Comparison of ENCODE assay signal across 8 cellular contexts in genomic region chr12:133037207-133038005, GRCh38. TPM values are rescaled to one million over a fixed set of nuclear protein-coding genes. Genes with fewer than 3 reads are reported as not detected.
DNase-seq lines count a peak whose midpoint lies in the region; ATAC-seq and TF ChIP-seq lines count a peak whose summit lies in the region.

ZNF84 (plus strand) TSS chr12:133037509; CDS start chr12:133041468, 3,959 bp downstream.

- H3K79me2 ChIP-seq in ACC112 (ENCODE audit: control insufficient read depth, insufficient read depth, low read length, unreplicated experiment) (peaks cover 46% of the 10 kb centered on the region), mammary epithelial cell (ENCODE audit: insufficient read depth, low read length) (peaks cover 38% of the 10 kb centered on the region)

- BruUV-seq in mammary epithelial cell (replicated peaks; lab: Mats Ljungman, UMichigan): no TSS peak

- no peaks in the 10 kb centered on the region for H4K20me1 ChIP-seq in mammary epithelial cell (ENCODE audit: insufficient read depth, low read length)

- H3K36me3 ChIP-seq in ACC112 (ENCODE audit: insufficient read depth, low read length) (peaks cover 38% of the 10 kb centered on the region), WERI-Rb-1 (peaks cover 42% of the 10 kb centered on the region), mammary epithelial cell (ENCODE audit: insufficient read depth, low read length) (peaks cover 14% of the 10 kb centered on the region), skeletal muscle tissue (ENCODE audit: control insufficient read depth in 3 of 3, insufficient read depth in 3 of 3, low read length in 3 of 3) (peaks cover 15 to 22% (median 15%) of the 10 kb centered on the region in 3 donors)

- H3K4me2 ChIP-seq in mammary epithelial cell (ENCODE audit: insufficient read depth, low read depth, low read length): peak within 1 kb of the TSS; percentile 85

- ATAC-seq in GM18873 (IDR thresholded peaks at IDR 0.05; ENCODE audit: low FRiP score, unreplicated experiment) (peak; percentile 87), HG03139 (IDR thresholded peaks at IDR 0.05; ENCODE audit: unreplicated experiment) (peak; percentile 88)

- WGBS in mammary epithelial cell (ENCODE audit: low coverage, missing lambda C conversion rate): 3% methylated on average over 39 of the region's 103 CpGs

- H3K9me3 ChIP-seq in WERI-Rb-1 (ENCODE audit: severe bottlenecking) (peaks cover 41% of the 10 kb centered on the region), mammary epithelial cell (replicated peaks; ENCODE audit: insufficient read depth, low read length) (peaks cover 29% of the 10 kb centered on the region), iPS-18c (ENCODE audit: control insufficient read depth, insufficient read depth, low read length) (peaks cover 8% of the 10 kb centered on the region), skeletal muscle tissue (ENCODE audit: control insufficient read depth in 3 of 3, low read length in 3 of 3) (peaks cover 28 to 40% (median 38%) of the 10 kb centered on the region in 3 donors)

- H3K27me3 ChIP-seq in ACC112 (ENCODE audit: insufficient read depth, low read length) (0 out of 2 replicates have a peak, but pooled peaks cover 6% of the 10 kb centered on the region), WERI-Rb-1 (ENCODE audit: insufficient read depth, low read depth, severe bottlenecking) (no peaks in the 10 kb centered on the region), mammary epithelial cell (ENCODE audit: insufficient read depth, low read length) (no peaks in the 10 kb centered on the region), skeletal muscle tissue (ENCODE audit: control insufficient read depth in 3 of 3, insufficient read depth in 3 of 3, low read length in 3 of 3) (no peaks in the 10 kb centered on the region)

- H2AFZ ChIP-seq in ACC112 (ENCODE audit: low read length, unreplicated experiment) (peak within 1 kb of the TSS; percentile 94), mammary epithelial cell (ENCODE audit: low read depth, low read length) (peak within 1 kb of the TSS; percentile 89)

- TF ChIP-seq CTCF in WERI-Rb-1 (IDR thresholded peaks at IDR 0.05; ENCODE audit: low read depth, low read length): no peak
- TF ChIP-seq CTCF in mammary epithelial cell (conservative IDR thresholded peaks at IDR 0.05 in 1 of 2, IDR thresholded peaks at IDR 0.05 in 1 of 2; ENCODE audit: extremely low read depth in 1 of 2, insufficient read depth in 1 of 2, low read depth in 1 of 2, low read length in 2 of 2): no peak

- peak; percentile 99 for DNase-seq in NCI-H2227 (lab: John Stamatoyannopoulos, UW; ENCODE audit: unreplicated experiment)
- peak; percentile 98 for DNase-seq in WERI-Rb-1
- peak; percentile 99 for DNase-seq in mammary epithelial cell

- no peaks in the 10 kb centered on the region for H3K4me1 ChIP-seq in ACC112 (ENCODE audit: control insufficient read depth, insufficient read depth, low read length, unreplicated experiment)
- H3K4me1 ChIP-seq in mammary epithelial cell (ENCODE audit: insufficient read depth, low read length): no peaks in the 10 kb centered on the region
- peaks cover 0 to 5% (median 5%) of the 10 kb centered on the region in 3 donors for H3K4me1 ChIP-seq in skeletal muscle tissue (ENCODE audit: control insufficient read depth in 3 of 3, insufficient read depth in 3 of 3, low read length in 3 of 3)

- H3K9ac ChIP-seq in mammary epithelial cell (ENCODE audit: insufficient read depth, low read length) (peak within 1 kb of the TSS; percentile 78), skeletal muscle tissue (ENCODE audit: low read depth in 1 of 3, low read length in 3 of 3) (peak within 1 kb of the TSS; percentile 84 to 88 (median 86))

- CTCF ChIA-PET in mammary epithelial cell (lab: Charles Lee; ENCODE audit: low non-redundant PET): no interaction called here

- intact Hi-C loops in mammary epithelial cell (cut with micrococcal nuclease): loop anchor here (1.0 kb wide), 2 partner anchors 43 to 51 kb away; partner anchors contain the start of genes ZNF140 and ZNF26

- in situ Hi-C loops in mammary epithelial cell (cut with MboI; ENCODE audit: low sequenced_read_pairs in 2 of 2): no loop called here

- H3K4me3 ChIP-seq in ACC112 (ENCODE audit: low read depth, low read length): peak within 1 kb of the TSS; percentile 92
- peak within 1 kb of the TSS; percentile 72 for H3K4me3 ChIP-seq in WERI-Rb-1 (ENCODE audit: low read depth, low read length)
- peak within 1 kb of the TSS; percentile 64 to 95 (median 89) for H3K4me3 ChIP-seq in mammary epithelial cell (replicated peaks in 1 of 3; ENCODE audit: insufficient read depth in 1 of 3, low read depth in 2 of 3, low read length in 3 of 3)
- peak within 1 kb of the TSS; percentile 86 for H3K4me3 ChIP-seq in iPS-18c (ENCODE audit: insufficient read depth, low read depth, low read length)
- peak within 1 kb of the TSS; percentile 78 to 89 (median 81) for H3K4me3 ChIP-seq in skeletal muscle tissue (ENCODE audit: low read length in 3 of 3)

- H3K27ac ChIP-seq in ACC112 (ENCODE audit: low read depth, low read length): peak within 1 kb of the TSS; percentile 74
- H3K27ac ChIP-seq in WERI-Rb-1: peak within 1 kb of the TSS; percentile 96
- peak within 1 kb of the TSS; percentile 82 for H3K27ac ChIP-seq in mammary epithelial cell (ENCODE audit: insufficient read depth, low read depth, low read length)
- H3K27ac ChIP-seq in skeletal muscle tissue (ENCODE audit: low read depth, low read length): peak within 1 kb of the TSS; percentile 90

- dilution Hi-C loops in mammary epithelial cell (cut with HindIII; ENCODE audit: low sequenced_read_pairs): no loop called here

RNA-seq across cellular contexts. Expression of gene ZNF84, which starts in this region (rescaled TPM):
- 10 to 100 TPM; 18.9 to 21.5 TPM for total RNA-seq in mammary epithelial cell
- 7.7 TPM for polyA plus RNA-seq in mammary epithelial cell
- polyA minus RNA-seq in mammary epithelial cell: 4.1 TPM
- total RNA-seq in skeletal muscle tissue: 20.9 TPM

Comparison
In these comparisons a context has a peak if more than half of its experiments do, and no peak if none do; other contexts are left out.
1. Peak in every context shown above with its lines: DNase-seq, ATAC-seq, H3K4me3 ChIP-seq and H3K27ac ChIP-seq.